Comparison of ENCODE assay signal across 8 cellular contexts in the genomic region with DNA sequence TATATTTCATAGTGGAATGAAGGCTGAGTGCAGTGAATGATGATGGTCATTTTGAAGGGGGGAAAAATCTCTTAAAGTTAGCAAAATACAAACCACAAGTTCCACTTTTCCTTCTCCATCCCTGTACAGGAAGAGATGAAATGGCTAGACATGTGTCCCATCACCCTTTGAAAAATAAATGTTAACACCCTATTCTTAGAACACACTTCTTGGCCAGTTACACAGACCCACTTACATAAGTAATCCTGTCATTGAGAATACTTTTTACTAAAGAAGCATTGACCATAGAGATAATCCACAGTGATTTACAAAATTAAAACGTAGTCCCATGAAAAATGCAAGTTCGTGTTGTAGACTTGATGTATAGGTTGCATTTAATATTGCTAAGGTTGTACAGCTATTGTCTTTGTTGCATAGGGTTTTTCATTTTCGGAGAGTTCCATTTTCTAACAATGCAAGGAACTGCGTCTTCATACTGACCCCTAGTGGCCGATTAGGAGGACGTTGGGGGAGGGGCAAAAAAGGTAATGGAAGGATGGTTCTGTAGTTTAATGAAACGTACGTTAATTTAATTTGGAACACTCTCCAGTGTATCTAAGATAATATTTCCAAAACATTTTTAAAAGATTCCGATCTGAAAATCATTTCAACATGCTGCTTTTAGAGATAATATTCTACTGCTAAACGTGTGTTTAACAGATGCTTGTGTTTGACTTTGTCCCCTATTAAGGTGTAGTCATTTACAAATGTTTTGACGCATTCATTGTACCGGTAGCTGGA.
DNase-seq lines count a peak whose midpoint lies in the region; ATAC-seq and TF ChIP-seq lines count a peak whose summit lies in the region.

No MANE protein-coding gene starts in this region.

- peak overlapping the region; percentile 38 for H3K4me2 ChIP-seq in KMS-11
- H3K4me2 ChIP-seq in osteoblast (ENCODE audit: insufficient read depth, low read length): peak overlapping the region; percentile 23

- H4K20me1 ChIP-seq in KMS-11 (ENCODE audit: insufficient read depth) (no peaks in the 10 kb centered on the region), osteoblast (ENCODE audit: insufficient read depth, low read length) (no peaks in the 10 kb centered on the region)

- DNase-seq in NK-92 treated with Interleukin-12 subunit alpha and Interleukin-12 subunit beta, amount 100 ng/mL, for 24 hours (lab: John Stamatoyannopoulos, UW): peak; percentile 2
- no peak for DNase-seq in NK-92 (lab: John Stamatoyannopoulos, UW; ENCODE audit: unreplicated experiment)
- DNase-seq in RWPE2 (ENCODE audit: low spot score): no peak
- DNase-seq in fibroblast of villous mesenchyme (ENCODE audit: low read depth): peak; percentile 63
- DNase-seq in osteoblast (ENCODE audit: insufficient read length, low spot score, missing footprints): no peak
- DNase-seq in tibial artery: peak; percentile 38 to 68

- H3K27ac Mint-ChIP-seq in activated T-helper 17 cell treated with anti-CD3 and anti-CD28 coated beads, Interleukin-2, amount 50 U/mL, for 72 hours: no peak overlapping the region

- no peaks in the 10 kb centered on the region for H3K27me3 ChIP-seq in KMS-11 (ENCODE audit: insufficient read depth, low read depth)
- H3K27me3 ChIP-seq in RWPE2 (ENCODE audit: insufficient read depth, poor library complexity, severe bottlenecking): no peaks in the 10 kb centered on the region
- peaks cover 11% of the 10 kb centered on the region for H3K27me3 ChIP-seq in osteoblast (ENCODE audit: insufficient read depth, low read length)
- H3K27me3 ChIP-seq in tibial artery: peaks cover 0 to 4% of the 10 kb centered on the region in 2 donors

- H3K27ac ChIP-seq in KMS-11: no peak overlapping the region
- H3K27ac ChIP-seq in RWPE2 (ENCODE audit: poor library complexity, severe bottlenecking): no peak overlapping the region
- no peak overlapping the region for H3K27ac ChIP-seq in osteoblast (ENCODE audit: low read depth, low read length)
- no peak overlapping the region for H3K27ac ChIP-seq in tibial artery

- H2AFZ ChIP-seq in KMS-11 (ENCODE audit: low read depth) (peak overlapping the region; percentile 4; the same call in 1 of the 2 replicates), osteoblast (ENCODE audit: low read length) (no peak overlapping the region)

- no peaks in the 10 kb centered on the region for H3K36me3 Mint-ChIP-seq in activated T-helper 17 cell treated with anti-CD3 and anti-CD28 coated beads, Interleukin-2, amount 50 U/mL, for 72 hours (ENCODE audit: low read depth)

- H3K9me3 ChIP-seq in RWPE2 (ENCODE audit: severe bottlenecking) (no peaks in the 10 kb centered on the region), osteoblast (ENCODE audit: low read depth, low read length) (no peaks in the 10 kb centered on the region), tibial artery (no peaks in the 10 kb centered on the region)

- H3K79me2 ChIP-seq in KMS-11 (ENCODE audit: insufficient read depth, low read depth) (no peaks in the 10 kb centered on the region), osteoblast (ENCODE audit: insufficient read depth, low read length) (no peaks in the 10 kb centered on the region)

- H3K27me3 Mint-ChIP-seq in activated T-helper 17 cell treated with anti-CD3 and anti-CD28 coated beads, Interleukin-2, amount 50 U/mL, for 72 hours: peaks cover 6% of the 10 kb centered on the region

- intact Hi-C loops in tibial artery (cut with DNase I; ENCODE audit: low total_unique reads): loop anchor here (5.0 kb wide), 2 partner anchors 441 to 976 kb away; no protein-coding TSS in a partner anchor

- H3K4me3 Mint-ChIP-seq in activated T-helper 17 cell treated with anti-CD3 and anti-CD28 coated beads, Interleukin-2, amount 50 U/mL, for 72 hours: no peak overlapping the region

- H3K4me1 ChIP-seq in KMS-11 (ENCODE audit: low read depth, poor library complexity, severe bottlenecking) (peaks cover 68% of the 10 kb centered on the region), RWPE2 (ENCODE audit: insufficient read depth, poor library complexity, severe bottlenecking) (peaks cover 4% of the 10 kb centered on the region), osteoblast (ENCODE audit: insufficient read depth, low read length) (no peaks in the 10 kb centered on the region), tibial artery (no peaks in the 10 kb centered on the region)

- H3K4me3 ChIP-seq in KMS-11 (IDR thresholded peaks at IDR 0.05; ENCODE audit: insufficient read depth, low read depth, low read length) (no peak overlapping the region), RWPE2 (ENCODE audit: severe bottlenecking) (no peak overlapping the region), fibroblast of villous mesenchyme (ENCODE audit: low read depth, low read length) (no peak overlapping the region), osteoblast (ENCODE audit: insufficient read depth, low read length) (no peak overlapping the region), tibial artery (no peak overlapping the region)

- no peaks in the 10 kb centered on the region for H3K4me1 Mint-ChIP-seq in activated T-helper 17 cell treated with anti-CD3 and anti-CD28 coated beads, Interleukin-2, amount 50 U/mL, for 72 hours

- peak; percentile 99 for TF ChIP-seq CTCF in KMS-11 (conservative IDR thresholded peaks at IDR 0.05; ENCODE audit: low read depth, low read length)
- TF ChIP-seq CTCF in RWPE2 (IDR thresholded peaks at IDR 0.05; ENCODE audit: poor library complexity, severe bottlenecking): peak; percentile 94
- peak; percentile 88 for TF ChIP-seq CTCF in fibroblast of villous mesenchyme (IDR thresholded peaks at IDR 0.05; ENCODE audit: insufficient read depth, low read depth, low read length)
- peak; percentile 90 for TF ChIP-seq CTCF in osteoblast (IDR thresholded peaks at IDR 0.05; ENCODE audit: extremely low read depth, low read depth, low read length)
- peak; percentile 90 to 94 for TF ChIP-seq CTCF in tibial artery (IDR thresholded peaks at IDR 0.05)

- no peaks in the 10 kb centered on the region for H3K36me3 ChIP-seq in KMS-11 (ENCODE audit: insufficient read depth)
- H3K36me3 ChIP-seq in RWPE2 (ENCODE audit: low read depth): no peaks in the 10 kb centered on the region
- no peaks in the 10 kb centered on the region for H3K36me3 ChIP-seq in osteoblast (ENCODE audit: insufficient read depth, low read length)
- H3K36me3 ChIP-seq in tibial artery: no peaks in the 10 kb centered on the region

- H3K9ac ChIP-seq in KMS-11: no peak overlapping the region

- H3K9me3 Mint-ChIP-seq in activated T-helper 17 cell treated with anti-CD3 and anti-CD28 coated beads, Interleukin-2, amount 50 U/mL, for 72 hours: no peaks in the 10 kb centered on the region

- 0 out of 3 replicates have a peak, but pooled peaks have one; percentile 49 for ATAC-seq in RWPE2 (ENCODE audit: low read depth)
- peak; percentile 73 for ATAC-seq in activated T-helper 17 cell treated with anti-CD3 and anti-CD28 coated beads, Interleukin-2, amount 50 U/mL, for 72 hours (replicated peaks)

Comparison
In these comparisons a context has a peak if more than half of its experiments do, and no peak if none do; other contexts are left out.
1. DNase-seq: peak in NK-92 treated with Interleukin-12 subunit alpha and Interleukin-12 subunit beta, amount 100 ng/mL, for 24 hours (single experiment), fibroblast of villous mesenchyme (single experiment) and tibial artery (2 of 2); none in NK-92 (single experiment), RWPE2 (single experiment) and osteoblast (single experiment).
2. Peak in every context shown above with its lines, with median percentiles within 50 percentile points of each other: CTCF ChIP-seq.